Comparison of ENCODE assay signal across 2 cellular contexts in the genomic region with DNA sequence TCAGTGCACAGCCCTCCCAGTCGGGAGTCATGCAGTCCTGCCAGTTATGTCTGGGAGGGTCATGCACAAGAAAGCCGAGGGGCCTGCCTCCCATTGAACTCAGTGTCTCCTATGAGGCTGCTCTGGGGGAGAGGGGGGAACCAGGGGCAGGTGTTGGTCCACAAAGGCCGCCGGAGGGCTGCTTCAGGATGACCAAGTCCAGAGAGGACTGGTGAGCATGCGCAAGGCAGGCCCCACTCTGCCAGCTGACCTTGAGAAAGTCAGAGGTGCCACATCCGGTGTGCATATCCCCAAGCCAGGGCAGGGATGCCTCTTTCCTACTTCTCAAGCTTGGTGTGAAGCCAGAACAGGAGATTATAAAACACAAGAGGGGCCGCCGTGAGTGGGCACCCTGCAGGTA.
TF ChIP-seq lines count a peak whose summit lies in the region.

No MANE protein-coding gene starts in this region.

TF ChIP-seq in HepG2, 621 proteins besides CTCF, POLR2A, EP300 and RAD21 (continues in another document):
- TF ChIP-seq ZNF570 (CRISPR knock-in tag; IDR thresholded peaks at IDR 0.05; ENCODE audit: borderline replicate concordance) (no peak), GABPA (IDR thresholded peaks at IDR 0.05; ENCODE audit: low read depth, low read length) (0 out of 2 replicates have a peak, but pooled peaks have one; percentile 8), GABPA (CRISPR knock-in tag; IDR thresholded peaks at IDR 0.05; ENCODE audit: low read depth) (peak; percentile 30; the same call in 1 of the 2 replicates), ETV5 (CRISPR knock-in tag; IDR thresholded peaks at IDR 0.05; ENCODE audit: borderline replicate concordance) (peak; percentile 65; the same call in 1 of the 2 replicates), NFE2 (CRISPR knock-in tag; IDR thresholded peaks at IDR 0.05) (no peak), ZNF460 (CRISPR knock-in tag; IDR thresholded peaks at IDR 0.05; ENCODE audit: borderline replicate concordance) (no peak), MTF2 (CRISPR knock-in tag; IDR thresholded peaks at IDR 0.05; ENCODE audit: borderline replicate concordance) (no peak), GABPB1 (CRISPR knock-in tag; IDR thresholded peaks at IDR 0.05) (0 out of 2 replicates have a peak, but pooled peaks have one; percentile 39), CREM (IDR thresholded peaks at IDR 0.05) (no peak), CREM (CRISPR knock-in tag; IDR thresholded peaks at IDR 0.05) (no peak), ZNF558 (CRISPR knock-in tag; IDR thresholded peaks at IDR 0.05; ENCODE audit: borderline replicate concordance) (no peak), FOSL1 (CRISPR knock-in tag; IDR thresholded peaks at IDR 0.05; ENCODE audit: borderline replicate concordance) (no peak), ZMYM2 (CRISPR knock-in tag; IDR thresholded peaks at IDR 0.05) (no peak), KLF9 (CRISPR knock-in tag; IDR thresholded peaks at IDR 0.05; ENCODE audit: low read depth) (no peak), ZZZ3 (CRISPR knock-in tag; IDR thresholded peaks at IDR 0.05; ENCODE audit: borderline replicate concordance) (no peak), ZNF44 (CRISPR knock-in tag; IDR thresholded peaks at IDR 0.05) (no peak), FOXP1 (IDR thresholded peaks at IDR 0.05) (no peak), FOXP1 (CRISPR knock-in tag; IDR thresholded peaks at IDR 0.05) (no peak), ZBTB7A (CRISPR knock-in tag; IDR thresholded peaks at IDR 0.05) (no peak), BHLHE40 (IDR thresholded peaks at IDR 0.05; ENCODE audit: low read length) (no peak), GTF3A (CRISPR knock-in tag; conservative IDR thresholded peaks at IDR 0.05) (no peak), CHCHD3 (CRISPR knock-in tag; IDR thresholded peaks at IDR 0.05) (no peak), SIN3B (IDR thresholded peaks at IDR 0.05; ENCODE audit: low read length) (no peak), NR2C2 (CRISPR knock-in tag; IDR thresholded peaks at IDR 0.05; ENCODE audit: borderline replicate concordance) (no peak)
- TF ChIP-seq, protein P1, sequence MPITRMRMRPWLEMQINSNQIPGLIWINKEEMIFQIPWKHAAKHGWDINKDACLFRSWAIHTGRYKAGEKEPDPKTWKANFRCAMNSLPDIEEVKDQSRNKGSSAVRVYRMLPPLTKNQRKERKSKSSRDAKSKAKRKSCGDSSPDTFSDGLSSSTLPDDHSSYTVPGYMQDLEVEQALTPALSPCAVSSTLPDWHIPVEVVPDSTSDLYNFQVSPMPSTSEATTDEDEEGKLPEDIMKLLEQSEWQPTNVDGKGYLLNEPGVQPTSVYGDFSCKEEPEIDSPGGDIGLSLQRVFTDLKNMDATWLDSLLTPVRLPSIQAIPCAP (CRISPR knock-in tag; IDR thresholded peaks at IDR 0.05; ENCODE audit: low read depth) = no peak
- TF ChIP-seq, protein P2, sequence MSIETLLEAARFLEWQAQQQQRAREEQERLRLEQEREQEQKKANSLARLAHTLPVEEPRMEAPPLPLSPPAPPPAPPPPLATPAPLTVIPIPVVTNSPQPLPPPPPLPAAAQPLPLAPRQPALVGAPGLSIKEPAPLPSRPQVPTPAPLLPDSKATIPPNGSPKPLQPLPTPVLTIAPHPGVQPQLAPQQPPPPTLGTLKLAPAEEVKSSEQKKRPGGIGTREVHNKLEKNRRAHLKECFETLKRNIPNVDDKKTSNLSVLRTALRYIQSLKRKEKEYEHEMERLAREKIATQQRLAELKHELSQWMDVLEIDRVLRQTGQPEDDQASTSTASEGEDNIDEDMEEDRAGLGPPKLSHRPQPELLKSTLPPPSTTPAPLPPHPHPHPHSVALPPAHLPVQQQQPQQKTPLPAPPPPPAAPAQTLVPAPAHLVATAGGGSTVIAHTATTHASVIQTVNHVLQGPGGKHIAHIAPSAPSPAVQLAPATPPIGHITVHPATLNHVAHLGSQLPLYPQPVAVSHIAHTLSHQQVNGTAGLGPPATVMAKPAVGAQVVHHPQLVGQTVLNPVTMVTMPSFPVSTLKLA (IDR thresholded peaks at IDR 0.05) = no peak
- TF ChIP-seq, protein P3, sequence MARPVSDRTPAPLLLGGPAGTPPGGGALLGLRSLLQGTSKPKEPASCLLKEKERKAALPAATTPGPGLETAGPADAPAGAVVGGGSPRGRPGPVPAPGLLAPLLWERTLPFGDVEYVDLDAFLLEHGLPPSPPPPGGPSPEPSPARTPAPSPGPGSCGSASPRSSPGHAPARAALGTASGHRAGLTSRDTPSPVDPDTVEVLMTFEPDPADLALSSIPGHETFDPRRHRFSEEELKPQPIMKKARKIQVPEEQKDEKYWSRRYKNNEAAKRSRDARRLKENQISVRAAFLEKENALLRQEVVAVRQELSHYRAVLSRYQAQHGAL (CRISPR knock-in tag; IDR thresholded peaks at IDR 0.05; ENCODE audit: not compliant biosample characterization) = no peak
- TF ChIP-seq, protein P4, sequence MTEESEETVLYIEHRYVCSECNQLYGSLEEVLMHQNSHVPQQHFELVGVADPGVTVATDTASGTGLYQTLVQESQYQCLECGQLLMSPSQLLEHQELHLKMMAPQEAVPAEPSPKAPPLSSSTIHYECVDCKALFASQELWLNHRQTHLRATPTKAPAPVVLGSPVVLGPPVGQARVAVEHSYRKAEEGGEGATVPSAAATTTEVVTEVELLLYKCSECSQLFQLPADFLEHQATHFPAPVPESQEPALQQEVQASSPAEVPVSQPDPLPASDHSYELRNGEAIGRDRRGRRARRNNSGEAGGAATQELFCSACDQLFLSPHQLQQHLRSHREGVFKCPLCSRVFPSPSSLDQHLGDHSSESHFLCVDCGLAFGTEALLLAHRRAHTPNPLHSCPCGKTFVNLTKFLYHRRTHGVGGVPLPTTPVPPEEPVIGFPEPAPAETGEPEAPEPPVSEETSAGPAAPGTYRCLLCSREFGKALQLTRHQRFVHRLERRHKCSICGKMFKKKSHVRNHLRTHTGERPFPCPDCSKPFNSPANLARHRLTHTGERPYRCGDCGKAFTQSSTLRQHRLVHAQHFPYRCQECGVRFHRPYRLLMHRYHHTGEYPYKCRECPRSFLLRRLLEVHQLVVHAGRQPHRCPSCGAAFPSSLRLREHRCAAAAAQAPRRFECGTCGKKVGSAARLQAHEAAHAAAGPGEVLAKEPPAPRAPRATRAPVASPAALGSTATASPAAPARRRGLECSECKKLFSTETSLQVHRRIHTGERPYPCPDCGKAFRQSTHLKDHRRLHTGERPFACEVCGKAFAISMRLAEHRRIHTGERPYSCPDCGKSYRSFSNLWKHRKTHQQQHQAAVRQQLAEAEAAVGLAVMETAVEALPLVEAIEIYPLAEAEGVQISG (CRISPR knock-in tag; IDR thresholded peaks at IDR 0.05) = no peak
- TF ChIP-seq, protein P5, sequence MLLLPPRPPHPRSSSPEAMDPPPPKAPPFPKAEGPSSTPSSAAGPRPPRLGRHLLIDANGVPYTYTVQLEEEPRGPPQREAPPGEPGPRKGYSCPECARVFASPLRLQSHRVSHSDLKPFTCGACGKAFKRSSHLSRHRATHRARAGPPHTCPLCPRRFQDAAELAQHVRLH (CRISPR knock-in tag; IDR thresholded peaks at IDR 0.05; ENCODE audit: borderline replicate concordance, low read depth) = no peak

TF ChIP-seq in H1, 55 proteins besides CTCF, POLR2A, EP300 and RAD21:
- TF ChIP-seq CTBP2 (IDR thresholded peaks at IDR 0.05; ENCODE audit: borderline replicate concordance, insufficient read depth, insufficient read length, low read length) = no peak
- TF ChIP-seq SUZ12 (IDR thresholded peaks at IDR 0.05; ENCODE audit: low read length) = no peak
- no peak for TF ChIP-seq RXRA (IDR thresholded peaks at IDR 0.05; ENCODE audit: insufficient read depth, low read depth, low read length)
- TF ChIP-seq, protein P6, sequence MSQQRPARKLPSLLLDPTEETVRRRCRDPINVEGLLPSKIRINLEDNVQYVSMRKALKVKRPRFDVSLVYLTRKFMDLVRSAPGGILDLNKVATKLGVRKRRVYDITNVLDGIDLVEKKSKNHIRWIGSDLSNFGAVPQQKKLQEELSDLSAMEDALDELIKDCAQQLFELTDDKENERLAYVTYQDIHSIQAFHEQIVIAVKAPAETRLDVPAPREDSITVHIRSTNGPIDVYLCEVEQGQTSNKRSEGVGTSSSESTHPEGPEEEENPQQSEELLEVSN (IDR thresholded peaks at IDR 0.05) = no peak
- no peak for TF ChIP-seq CBX5 (IDR thresholded peaks at IDR 0.05; ENCODE audit: low read depth, low read length)
